ENCODE assay signal across 1 cellular context in the genomic region with DNA sequence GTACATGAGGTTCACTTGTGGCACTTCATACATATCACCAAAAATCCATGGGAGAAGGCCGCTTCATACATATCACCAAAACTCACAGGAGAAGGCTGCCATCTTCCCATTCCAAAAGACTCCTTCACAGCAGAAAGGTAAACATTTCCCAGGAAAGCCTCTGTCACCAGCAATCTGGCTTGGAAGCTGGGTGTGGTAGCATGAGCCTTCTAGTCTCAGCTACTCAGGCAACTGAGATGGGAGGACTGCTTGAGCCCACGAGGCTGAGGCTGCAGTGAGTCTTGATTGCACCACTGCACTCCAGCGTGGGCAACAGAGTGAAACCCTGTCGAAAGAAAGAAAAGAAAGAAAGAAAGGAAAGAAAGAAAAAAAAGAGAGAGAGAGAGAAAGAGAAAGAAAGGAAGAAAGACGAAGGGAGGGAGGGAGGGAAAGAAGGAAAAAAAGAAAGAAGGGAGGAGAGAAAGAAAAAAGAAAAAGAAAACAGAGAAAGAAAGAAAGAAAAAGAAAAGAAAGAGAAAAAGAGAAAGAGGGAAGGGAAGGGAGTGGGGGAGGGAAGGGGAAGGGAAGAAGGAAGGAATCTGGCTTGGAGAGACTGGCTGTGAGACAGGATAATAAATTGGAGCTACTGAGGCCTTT.
TF ChIP-seq lines count a peak whose summit lies in the region.

No MANE protein-coding gene starts in this region.

TF ChIP-seq in HepG2, 621 proteins besides CTCF, POLR2A, EP300 and RAD21:
- peak; percentile 41 for TF ChIP-seq HNRNPK (IDR thresholded peaks at IDR 0.05; ENCODE audit: low read depth, low read length, poor library complexity, severe bottlenecking)
- TF ChIP-seq ZFP62 (CRISPR knock-in tag; IDR thresholded peaks at IDR 0.05): no peak
